Comparison of ENCODE assay signal across 8 cellular contexts in genomic region chr16:2148714-2149629, GRCh38. TPM values are rescaled to one million over a fixed set of nuclear protein-coding genes. Genes with fewer than 3 reads are reported as not detected.
A peak's percentile ranks its signal among the peaks of the same experiment; 100 is the strongest.
DNase-seq lines count a peak whose midpoint lies in the region; ATAC-seq and TF ChIP-seq lines count a peak whose summit lies in the region.

No MANE protein-coding gene starts in this region.

- 3% methylated on average over 17 of the region's 62 CpGs for WGBS in suprapubic skin

- H3K9ac ChIP-seq in iPS-20b (ENCODE audit: low read depth, low read length), result peak overlapping the region; percentile 96; the same call in 1 of the 2 replicates

- no peak for TF ChIP-seq CTCF in suprapubic skin (IDR thresholded peaks at IDR 0.05)

- no peaks in the 10 kb centered on the region for H3K9me3 ChIP-seq in iPS-20b (ENCODE audit: insufficient read depth, low read depth, low read length)
- H3K9me3 ChIP-seq in suprapubic skin, result no peaks in the 10 kb centered on the region

- H3K27ac ChIP-seq in iPS-20b (ENCODE audit: low read length), result no peak overlapping the region
- H3K27ac ChIP-seq in suprapubic skin, result no peak overlapping the region

- DNase-seq in COLO668 (lab: John Stamatoyannopoulos, UW; ENCODE audit: unreplicated experiment) (peak; percentile 69), HK-2 (ENCODE audit: unreplicated experiment) (peak; percentile 42), suprapubic skin (ENCODE audit: low spot score in 2 of 2) (peak in 1 of 2 donors; percentile 79)
- DNase-seq in activated T-cell treated with anti-CD3 and anti-CD28 coated beads, Interleukin-2, amount 50 U/mL, for 72 hours, result peak; percentile 45 to 50

- no peak for TF ChIP-seq POLR2A in suprapubic skin (IDR thresholded peaks at IDR 0.05)

- peak; percentile 20 to 31 for ATAC-seq in activated T-cell treated with anti-CD3 and anti-CD28 coated beads, Interleukin-2, amount 50 U/mL, for 72 hours (replicated peaks in 1 of 2)
- ATAC-seq in GM18519 (IDR thresholded peaks at IDR 0.05; ENCODE audit: low FRiP score, unreplicated experiment) (no peak), HG02642 (IDR thresholded peaks at IDR 0.05; ENCODE audit: poor library complexity, unreplicated experiment) (no peak), GM21717 (IDR thresholded peaks at IDR 0.05; ENCODE audit: unreplicated experiment) (no peak)

- peak overlapping the region; percentile 73 to 76 for H3K4me3 Mint-ChIP-seq in activated T-cell treated with anti-CD3 and anti-CD28 coated beads, Interleukin-2, amount 50 U/mL, for 72 hours

- peaks cover 31% of the 10 kb centered on the region for H3K36me3 ChIP-seq in iPS-20b (ENCODE audit: insufficient read depth, low read depth, low read length)
- H3K36me3 ChIP-seq in suprapubic skin, result no peaks in the 10 kb centered on the region

- H3K9me3 Mint-ChIP-seq in activated T-cell treated with anti-CD3 and anti-CD28 coated beads, Interleukin-2, amount 50 U/mL, for 72 hours, result no peaks in the 10 kb centered on the region

- no peak overlapping the region for H3K27ac Mint-ChIP-seq in activated T-cell treated with anti-CD3 and anti-CD28 coated beads, Interleukin-2, amount 50 U/mL, for 72 hours

- H3K4me1 ChIP-seq in iPS-20b (ENCODE audit: insufficient read depth, low read length) (peaks cover 15% of the 10 kb centered on the region; the same call in 1 of the 2 replicates), suprapubic skin (peaks cover 64% of the 10 kb centered on the region)

- peaks cover 51% of the 10 kb centered on the region for H3K4me1 Mint-ChIP-seq in activated T-cell treated with anti-CD3 and anti-CD28 coated beads, Interleukin-2, amount 50 U/mL, for 72 hours (ENCODE audit: low read depth)

- TF ChIP-seq EP300 in suprapubic skin (IDR thresholded peaks at IDR 0.05), result no peak

- H3K27me3 Mint-ChIP-seq in activated T-cell treated with anti-CD3 and anti-CD28 coated beads, Interleukin-2, amount 50 U/mL, for 72 hours (ENCODE audit: low read depth), result no peaks in the 10 kb centered on the region

- H3K4me3 ChIP-seq in iPS-20b (ENCODE audit: low read length) (peak overlapping the region; percentile 85), suprapubic skin (peak overlapping the region; percentile 52)

- H3K27me3 ChIP-seq in iPS-20b (ENCODE audit: insufficient read depth, low read length), result peaks cover 17% of the 10 kb centered on the region; the same call in 1 of the 2 replicates
- H3K27me3 ChIP-seq in suprapubic skin, result no peaks in the 10 kb centered on the region

- H3K36me3 Mint-ChIP-seq in activated T-cell treated with anti-CD3 and anti-CD28 coated beads, Interleukin-2, amount 50 U/mL, for 72 hours (ENCODE audit: insufficient read depth in 2 of 2), result peaks cover 0 to 3% of the 10 kb centered on the region in 2 donors

RNA-seq across cellular contexts. Expression of gene RAB26, which starts 0.5 kb away (rescaled TPM):
- 1 to 10 TPM in 1 of 2 donors, under 1 TPM in 1; 0.82 to 2.0 TPM for total RNA-seq in activated T-cell treated with anti-CD3 and anti-CD28 coated beads, Interleukin-2, amount 50 U/mL, for 72 hours
- 1 to 10 TPM in 3 of 4 donors, under 1 TPM in 1; 0.64 to 3.0 (median 1.4) TPM for total RNA-seq in suprapubic skin

RNA-seq across cellular contexts. Expression of gene TRAF7, which starts 6.6 kb away (rescaled TPM):
- 10 to 100 TPM; 66.4 to 72.9 TPM for total RNA-seq in activated T-cell treated with anti-CD3 and anti-CD28 coated beads, Interleukin-2, amount 50 U/mL, for 72 hours
- total RNA-seq in suprapubic skin, result 10 to 100 TPM; 53.4 to 74.7 (median 66.5) TPM

RNA-seq across cellular contexts. Expression of gene PKD1, which starts 13.3 kb away (rescaled TPM):
- 10 to 100 TPM; 90.2 to 95.7 TPM for total RNA-seq in activated T-cell treated with anti-CD3 and anti-CD28 coated beads, Interleukin-2, amount 50 U/mL, for 72 hours
- total RNA-seq in suprapubic skin, result 100 to 1,000 TPM; 209 to 446 (median 293) TPM

RNA-seq across cellular contexts. Expression of gene CASKIN1, which starts 47.4 kb away (rescaled TPM):
- total RNA-seq in activated T-cell treated with anti-CD3 and anti-CD28 coated beads, Interleukin-2, amount 50 U/mL, for 72 hours, result 1 to 10 TPM in 1 of 2 donors, under 1 TPM in 1; 0.89 to 2.1 TPM
- 1 to 10 TPM in 1 of 4 donors, under 1 TPM in 3; 0.49 to 1.5 (median 0.78) TPM for total RNA-seq in suprapubic skin

RNA-seq across cellular contexts. Expression of gene MLST8, which starts 56.3 kb away (rescaled TPM):
- total RNA-seq in activated T-cell treated with anti-CD3 and anti-CD28 coated beads, Interleukin-2, amount 50 U/mL, for 72 hours, result 10 to 100 TPM; 54.9 to 65.6 TPM
- 10 to 100 TPM; 52.3 to 69.5 (median 55.1) TPM for total RNA-seq in suprapubic skin

Comparison
In these comparisons a context has a peak if more than half of its experiments do, and no peak if none do; other contexts are left out.
1. ATAC-seq: peak in activated T-cell treated with anti-CD3 and anti-CD28 coated beads, Interleukin-2, amount 50 U/mL, for 72 hours (2 of 2); none in GM18519 (single experiment), HG02642 (single experiment) and GM21717 (single experiment).